In the genomic region with DNA sequence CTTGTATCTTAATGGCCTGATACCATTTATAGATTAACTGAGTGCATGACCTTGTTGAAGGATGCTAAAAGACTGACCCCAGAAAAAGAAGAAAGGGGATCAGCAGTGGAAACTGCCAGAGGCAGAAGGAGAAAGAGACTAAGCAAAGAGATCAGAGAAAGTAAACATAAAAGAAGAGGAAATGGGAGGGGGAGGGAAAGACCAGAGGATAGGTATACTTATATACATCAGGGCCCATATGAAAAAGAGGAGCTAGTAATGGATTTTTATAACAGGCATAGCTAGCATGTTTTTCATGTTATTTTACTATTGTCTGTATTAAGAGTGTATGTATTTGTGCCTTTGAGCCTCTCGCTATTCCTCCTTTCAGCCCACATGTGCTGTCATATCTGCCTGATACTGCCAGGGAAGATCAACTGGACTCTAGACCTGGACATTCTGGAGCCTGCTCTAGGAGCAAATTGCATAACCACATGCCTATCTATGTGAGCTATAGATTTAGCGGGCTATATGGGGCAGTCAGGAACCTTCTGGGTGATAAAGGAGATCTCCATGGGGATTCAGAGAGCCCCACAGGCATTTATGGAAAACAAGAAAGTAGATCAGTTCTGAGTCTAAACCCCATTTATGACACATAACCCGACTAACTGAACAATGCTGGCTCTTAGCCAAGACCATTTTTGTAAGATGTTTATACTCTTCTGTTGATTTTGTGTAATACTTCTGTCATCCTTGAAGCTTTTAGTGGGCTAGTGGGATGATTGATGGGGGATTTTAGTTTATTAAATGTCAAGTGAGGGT, we compare ENCODE assay signal across 17 cellular contexts. TPM values are rescaled to one million over a fixed set of nuclear protein-coding genes. Genes with fewer than 3 reads are reported as not detected.
DNase-seq lines count a peak whose midpoint lies in the region; ATAC-seq, FAIRE-seq and TF ChIP-seq lines count a peak whose summit lies in the region.
"Had no signal": no experiment of that assay in that cellular context is flagged by ENCODE, and none has a peak within 500 bp of the region (broad histone marks: within the 10 kb centered on the region; RNA-seq: fewer than 3 reads in every experiment).

No MANE protein-coding gene starts in this region.

- no peak for TF ChIP-seq CTCF in IMR-90 (conservative IDR thresholded peaks at IDR 0.05; ENCODE audit: low read depth, low read length)
- no peak for TF ChIP-seq CTCF in astrocyte (IDR thresholded peaks at IDR 0.05; ENCODE audit: insufficient read depth, low read depth, low read length)
- TF ChIP-seq CTCF in liver (IDR thresholded peaks at IDR 0.05; ENCODE audit: low read depth, low read length, missing input control): no peak

- H3K9ac ChIP-seq in IMR-90 (ENCODE audit: low read depth, low read length) (no peak overlapping the region), astrocyte (ENCODE audit: low read length) (no peak overlapping the region), liver (ENCODE audit: low read depth in 1 of 2, low read length in 2 of 2) (no peak overlapping the region)

- no peak overlapping the region for H3K27ac Mint-ChIP-seq in astrocyte (ENCODE audit: unreplicated experiment)
- H3K27ac Mint-ChIP-seq: activated naive CD4-positive, alpha-beta T cell treated with anti-CD3 and anti-CD28 coated beads, Interleukin-2, amount 10 ng/mL, durations not matched to agents 7 days and 5 days; WTC11 had no signal

- intact Hi-C loops in IMR-90 (cut with micrococcal nuclease): no loop called here

- no peaks in the 10 kb centered on the region for H3K36me3 ChIP-seq in IMR-90 (ENCODE audit: control insufficient read depth, insufficient read depth, low read length)
- no peaks in the 10 kb centered on the region for H3K36me3 ChIP-seq in astrocyte (ENCODE audit: insufficient read depth, low read length)
- H3K36me3 ChIP-seq in liver (ENCODE audit: control insufficient read depth in 4 of 4, insufficient read depth in 3 of 4, low read depth in 1 of 4, low read length in 3 of 4): no peaks in the 10 kb centered on the region

- H3K4me2 ChIP-seq in IMR-90 (ENCODE audit: low read depth, low read length) (no peak overlapping the region), astrocyte (ENCODE audit: low read length) (no peak overlapping the region)

- H3K27me3 ChIP-seq in IMR-90 (ENCODE audit: control insufficient read depth, insufficient read depth, low read length): peaks cover 6% of the 10 kb centered on the region
- H3K27me3 ChIP-seq in astrocyte (ENCODE audit: insufficient read depth, low read length): peaks cover 2% of the 10 kb centered on the region
- no peaks in the 10 kb centered on the region for H3K27me3 ChIP-seq in liver (ENCODE audit: control insufficient read depth in 4 of 4, insufficient read depth in 4 of 4, low read length in 3 of 4)

- no peaks in the 10 kb centered on the region for H3K9me1 ChIP-seq in IMR-90 (ENCODE audit: insufficient read depth, low read length)

- H2BK15ac ChIP-seq in IMR-90 (ENCODE audit: low read depth, low read length): no peak overlapping the region

- no peak overlapping the region for H4K5ac ChIP-seq in IMR-90 (ENCODE audit: low read depth, low read length)

- peaks cover 4% of the 10 kb centered on the region for H3K4me1 Mint-ChIP-seq in astrocyte (ENCODE audit: low read depth, unreplicated experiment)

- H3K27me3 Mint-ChIP-seq in astrocyte (ENCODE audit: low read depth, unreplicated experiment): no peaks in the 10 kb centered on the region
- H3K27me3 Mint-ChIP-seq: activated naive CD4-positive, alpha-beta T cell treated with anti-CD3 and anti-CD28 coated beads, Interleukin-2, amount 10 ng/mL, durations not matched to agents 7 days and 5 days had no signal

- H2AK5ac ChIP-seq in IMR-90 (ENCODE audit: low read depth, low read length): no peak overlapping the region

- H2BK120ac ChIP-seq in IMR-90 (ENCODE audit: low read depth, low read length): no peak overlapping the region

- CTCF ChIA-PET in IMR-90 (lab: Yijun Ruan, JAX): no interaction called here

- H3K79me2 ChIP-seq in astrocyte (ENCODE audit: insufficient read depth, low read length): no peaks in the 10 kb centered on the region

- no peak overlapping the region for H4K8ac ChIP-seq in IMR-90 (ENCODE audit: low read depth in 2 of 2, low read length in 2 of 2)

- no peak overlapping the region for H2AFZ ChIP-seq in IMR-90 (replicated peaks; ENCODE audit: low read length, poor library complexity)
- H2AFZ ChIP-seq in astrocyte (ENCODE audit: low read depth, low read length): no peak overlapping the region

- no peak for TF ChIP-seq RAD21 in IMR-90 (IDR thresholded peaks at IDR 0.05; ENCODE audit: low read length)
- no peak for TF ChIP-seq RAD21 in liver (IDR thresholded peaks at IDR 0.05)

- in situ Hi-C loops in IMR-90 (cut with MboI; ENCODE audit: low sequenced_read_pairs): no loop called here

- no peak overlapping the region for H3K18ac ChIP-seq in IMR-90 (ENCODE audit: low read depth, low read length)

- no peak overlapping the region for H3K23ac ChIP-seq in IMR-90 (ENCODE audit: low read depth, low read length)

- H2BK5ac ChIP-seq in IMR-90 (ENCODE audit: low read depth, low read length, poor library complexity, severe bottlenecking): no peak overlapping the region

- no peak overlapping the region for H3K4ac ChIP-seq in IMR-90 (ENCODE audit: low read depth, low read length)

- no peaks in the 10 kb centered on the region for H3K9me3 Mint-ChIP-seq in astrocyte (ENCODE audit: unreplicated experiment)
- H3K9me3 Mint-ChIP-seq: activated naive CD4-positive, alpha-beta T cell treated with anti-CD3 and anti-CD28 coated beads, Interleukin-2, amount 10 ng/mL, durations not matched to agents 7 days and 5 days; WTC11 had no signal

- H3K9me3 ChIP-seq in IMR-90 (ENCODE audit: control insufficient read depth, insufficient read depth, low read length): no peaks in the 10 kb centered on the region
- H3K9me3 ChIP-seq in astrocyte (ENCODE audit: insufficient read depth, low read depth, low read length): no peaks in the 10 kb centered on the region
- H3K9me3 ChIP-seq in liver (ENCODE audit: control insufficient read depth in 4 of 4, low read length in 3 of 4): no peaks in the 10 kb centered on the region

- H3K79me1 ChIP-seq in IMR-90 (ENCODE audit: low read depth in 1 of 2, low read length in 2 of 2): no peaks in the 10 kb centered on the region

- H3K4me3 Mint-ChIP-seq in astrocyte (ENCODE audit: unreplicated experiment): no peak overlapping the region
- H3K4me3 Mint-ChIP-seq: activated naive CD4-positive, alpha-beta T cell treated with anti-CD3 and anti-CD28 coated beads, Interleukin-2, amount 10 ng/mL, durations not matched to agents 7 days and 5 days; WTC11 had no signal

- H3K27ac ChIP-seq in IMR-90 (ENCODE audit: insufficient read depth, low read length): no peak overlapping the region
- no peak overlapping the region for H3K27ac ChIP-seq in astrocyte (ENCODE audit: low read depth, low read length)
- no peak overlapping the region for H3K27ac ChIP-seq in liver (ENCODE audit: low read depth in 1 of 2, low read length in 2 of 2)
- H3K27ac ChIP-seq: skin epidermis had no signal

- H4K91ac ChIP-seq in IMR-90 (ENCODE audit: insufficient read depth, low read depth, low read length): no peak overlapping the region

- no peaks in the 10 kb centered on the region for H3K36me3 Mint-ChIP-seq in astrocyte (ENCODE audit: low read depth, unreplicated experiment)
- H3K36me3 Mint-ChIP-seq: activated naive CD4-positive, alpha-beta T cell treated with anti-CD3 and anti-CD28 coated beads, Interleukin-2, amount 10 ng/mL, durations not matched to agents 7 days and 5 days; WTC11 had no signal

- H2BK20ac ChIP-seq in IMR-90 (ENCODE audit: low read depth, low read length): no peak overlapping the region

- no CpG with 5 or more reads among the region's 3 CpGs for WGBS in IMR-90 (ENCODE audit: extremely low coverage in 2 of 2, insufficient read length in 1 of 2), 2 experiments
- 39% methylated on average over 3 of the region's 3 CpGs for WGBS in liver

- no TSS peak for BruUV-seq in IMR-90 (replicated peaks; lab: Mats Ljungman, UMichigan)

- H4K20me1 ChIP-seq in IMR-90 (ENCODE audit: insufficient read depth, low read length) (no peaks in the 10 kb centered on the region), astrocyte (ENCODE audit: insufficient read depth, low read length) (no peaks in the 10 kb centered on the region)

- H3K4me3 ChIP-seq in IMR-90 (ENCODE audit: insufficient read depth, low read depth, low read length) (no peak overlapping the region), astrocyte (ENCODE audit: insufficient read depth, low read depth, low read length) (no peak overlapping the region), liver (ENCODE audit: low read depth in 1 of 3, low read length in 3 of 3) (no peak overlapping the region)
- H3K4me3 ChIP-seq: skin epidermis had no signal

- no peak overlapping the region for H3K56ac ChIP-seq in IMR-90 (ENCODE audit: extremely low read depth, insufficient read depth, low read length)

- peak; percentile 45 for DNase-seq in IMR-90
- peak; percentile 15 for DNase-seq in astrocyte (ENCODE audit: low read depth)
- no peak for DNase-seq in AG08396 (ENCODE audit: low spot score)
- DNase-seq: activated naive CD4-positive, alpha-beta T cell treated with anti-CD3 and anti-CD28 coated beads, Interleukin-2, amount 10 ng/mL, durations not matched to agents 7 days and 5 days; C1 segment of cervical spinal cord; DMS79 treated with DMSO at 0.1 percent for 48 hours; NCI-H1048; SW 1271 had no signal

- H3K4me1 ChIP-seq in IMR-90 (ENCODE audit: control insufficient read depth, insufficient read depth, low read length) (no peaks in the 10 kb centered on the region), astrocyte (ENCODE audit: insufficient read depth, low read length) (no peaks in the 10 kb centered on the region), liver (ENCODE audit: control insufficient read depth in 4 of 4, insufficient read depth in 4 of 4, low read length in 3 of 4) (no peaks in the 10 kb centered on the region)

- no peak for TF ChIP-seq POLR2A in IMR-90 (IDR thresholded peaks at IDR 0.05; ENCODE audit: low read depth, low read length)

- dilution Hi-C loops in IMR-90 (cut with HindIII; ENCODE audit: low sequenced_read_pairs, unreplicated experiment): no loop called here

- no peak overlapping the region for H3K14ac ChIP-seq in IMR-90 (replicated peaks; ENCODE audit: low read depth, low read length)

- POLR2A ChIA-PET in IMR-90 (lab: Charles Lee; ENCODE audit: unreplicated experiment): no interaction called here

- no peak for ATAC-seq in IMR-90 (ENCODE audit: low read depth)
- ATAC-seq in GM18868 (IDR thresholded peaks at IDR 0.05; ENCODE audit: unreplicated experiment): no peak
- ATAC-seq in GM21723 (IDR thresholded peaks at IDR 0.05; ENCODE audit: unreplicated experiment): no peak
- ATAC-seq: WTC11 had no signal

- H2AK9ac ChIP-seq in IMR-90 (replicated peaks; ENCODE audit: low read depth, low read length, poor library complexity): no peak overlapping the region

- no peak for FAIRE-seq in astrocyte (lab: Jason Lieb, UNC)
- FAIRE-seq: HTR-8/SVneo, keratinocyte had no signal

RNA-seq across cellular contexts. Expression of gene SNX12, which starts 13.4 kb away (rescaled TPM):
- total RNA-seq in IMR-90 (2012; rRNA removed) (43.0 and 59.9 TPM in 2 replicates), astrocyte (70.8 and 76.6 TPM in 2 replicates), liver (10 to 100 TPM; 13.1 to 21.7 TPM)
- polyA plus RNA-seq in IMR-90 (2012; rRNA removed) (55.2 and 63.0 TPM in 2 replicates), liver (10 to 100 TPM in 1 of 2 donors, 1 to 10 TPM in 1; 4.5 to 18.6 TPM)
- polyA plus RNA-seq in IMR-90 (2012; cell fraction: cytosol; rRNA removed): 38.6 and 39.1 TPM in 2 replicates
- 24.6 and 25.7 TPM in 2 replicates for polyA plus RNA-seq in IMR-90 (2012; cell fraction: nucleus; rRNA removed; ENCODE audit: low replicate concordance)

RNA-seq across cellular contexts. Expression of gene FOXO4, which starts 14.1 kb away (rescaled TPM):
- total RNA-seq in IMR-90 (2012; rRNA removed) (1.4 and 2.0 TPM in 2 replicates), astrocyte (13.7 and 15.0 TPM in 2 replicates), liver (10 to 100 TPM in 1 of 2 donors, 1 to 10 TPM in 1; 3.7 to 38.2 TPM)
- polyA plus RNA-seq in IMR-90 (2012; rRNA removed) (1.4 and 2.6 TPM in 2 replicates), liver (1 to 10 TPM in 1 of 2 donors, under 1 TPM in 1; 0.50 to 4.2 TPM)
- polyA plus RNA-seq in IMR-90 (2012; cell fraction: cytosol; rRNA removed): 2.3 and 2.6 TPM in 2 replicates
- polyA plus RNA-seq in IMR-90 (2012; cell fraction: nucleus; rRNA removed; ENCODE audit: low replicate concordance): 4.3 and 4.9 TPM in 2 replicates

RNA-seq across cellular contexts. Expression of gene CXorf65, which starts 25.0 kb away (rescaled TPM):
- total RNA-seq in IMR-90 (2012; rRNA removed) (not detected in 2 replicates), astrocyte (not detected in 2 replicates), liver (not detected)
- polyA plus RNA-seq in IMR-90 (2012; rRNA removed) (not detected in 2 replicates), liver (not detected)
- not detected in 2 replicates for polyA plus RNA-seq in IMR-90 (2012; cell fraction: cytosol; rRNA removed)
- not detected in 2 replicates for polyA plus RNA-seq in IMR-90 (2012; cell fraction: nucleus; rRNA removed; ENCODE audit: low replicate concordance)
- total RNA-seq: cardiac septum, omental fat pad, WTC11 had no signal
- polyA plus RNA-seq: keratinocyte had no signal

RNA-seq across cellular contexts. Expression of gene IL2RG, which starts 29.8 kb away (rescaled TPM):
- total RNA-seq in IMR-90 (2012; rRNA removed): not detected in 2 replicates
- polyA plus RNA-seq in IMR-90 (2012; rRNA removed): not detected in 2 replicates
- polyA plus RNA-seq in IMR-90 (2012; cell fraction: cytosol; rRNA removed): not detected in 2 replicates
- not detected in 2 replicates for polyA plus RNA-seq in IMR-90 (2012; cell fraction: nucleus; rRNA removed; ENCODE audit: low replicate concordance)
- 0.59 TPM in 1 of 2 replicates, not detected in the other for total RNA-seq in astrocyte
- total RNA-seq in liver: 1 to 10 TPM; 2.2 to 3.0 TPM
- 1 to 10 TPM; 3.6 to 4.0 TPM for polyA plus RNA-seq in liver

RNA-seq across cellular contexts. Expression of gene MED12, which starts 36.8 kb away (rescaled TPM):
- total RNA-seq in IMR-90 (2012; rRNA removed): 9.1 and 12.5 TPM in 2 replicates
- polyA plus RNA-seq in IMR-90 (2012; rRNA removed): 17.3 and 19.8 TPM in 2 replicates
- polyA plus RNA-seq in IMR-90 (2012; cell fraction: cytosol; rRNA removed): 8.3 and 11.7 TPM in 2 replicates
- 40.9 and 50.3 TPM in 2 replicates for polyA plus RNA-seq in IMR-90 (2012; cell fraction: nucleus; rRNA removed; ENCODE audit: low replicate concordance)
- 33.8 and 34.3 TPM in 2 replicates for total RNA-seq in astrocyte
- total RNA-seq in liver: 10 to 100 TPM; 13.1 to 25.6 TPM
- polyA plus RNA-seq in liver: 1 to 10 TPM; 3.2 to 5.4 TPM
